12 cellular contexts compared by ENCODE assay signal in genomic region chr6:13859871-13860555, GRCh38. TPM values are rescaled to one million over a fixed set of nuclear protein-coding genes. Genes with fewer than 3 reads are reported as not detected.
DNase-seq lines count a peak whose midpoint lies in the region; TF ChIP-seq lines count a peak whose summit lies in the region.
"Had no signal": no experiment of that assay in that cellular context is flagged by ENCODE, and none has a peak within 500 bp of the region (broad histone marks: within the 10 kb centered on the region; RNA-seq: fewer than 3 reads in every experiment).

No MANE protein-coding gene starts in this region.

- H3K4me1 Mint-ChIP-seq in immature natural killer cell = no peaks in the 10 kb centered on the region

- H4K20me1 ChIP-seq in PC-9 (ENCODE audit: insufficient read depth) = no peaks in the 10 kb centered on the region

- H3K27me3 ChIP-seq in brain microvascular endothelial cell (replicated peaks) (no peaks in the 10 kb centered on the region), iPS-15b (ENCODE audit: control insufficient read depth, insufficient read depth, low read length) (peaks cover 5% of the 10 kb centered on the region), PC-9 (ENCODE audit: insufficient read depth, low read depth) (no peaks in the 10 kb centered on the region)
- H3K27me3 ChIP-seq: ovary had no signal

- H3K27ac ChIP-seq in brain microvascular endothelial cell (no peak overlapping the region), skin epidermis (no peak overlapping the region), PC-9 (no peak overlapping the region)
- H3K27ac ChIP-seq: ovary had no signal

- peaks cover 0 to 6% (median 2%) of the 10 kb centered on the region in 6 donors for H3K9me3 Mint-ChIP-seq in immature natural killer cell

- intact Hi-C loops in PC-9 (cut with micrococcal nuclease; ENCODE audit: unreplicated experiment) = no loop called here

- no peak overlapping the region for H2AFZ ChIP-seq in PC-9

- H3K4me1 ChIP-seq in iPS-15b (ENCODE audit: control insufficient read depth, insufficient read depth, low read length) (no peaks in the 10 kb centered on the region), PC-9 (replicated peaks; ENCODE audit: insufficient read depth) (peaks cover 19% of the 10 kb centered on the region)

- no peak overlapping the region for H3K4me2 ChIP-seq in PC-9

- no peaks in the 10 kb centered on the region for H3K9me2 ChIP-seq in PC-9 (ENCODE audit: insufficient read depth)

- H3K9ac ChIP-seq in iPS-15b (ENCODE audit: low read depth, low read length) = no peak overlapping the region

- H3K4me3 Mint-ChIP-seq in immature natural killer cell = peak overlapping the region in 2 of 5 donors; percentile 13 to 27

- BruUV-seq in PC-9 (replicated peaks; lab: Mats Ljungman, UMichigan) = no TSS peak

- no peaks in the 10 kb centered on the region for H3K36me3 ChIP-seq in brain microvascular endothelial cell (replicated peaks)
- H3K36me3 ChIP-seq in iPS-15b (ENCODE audit: control insufficient read depth, insufficient read depth, low read length) = no peaks in the 10 kb centered on the region
- no peaks in the 10 kb centered on the region for H3K36me3 ChIP-seq in PC-9 (ENCODE audit: low read depth)
- H3K36me3 ChIP-seq: ovary had no signal

- H3K36me3 Mint-ChIP-seq in immature natural killer cell = no peaks in the 10 kb centered on the region

- H3K4me3 ChIP-seq in brain microvascular endothelial cell (ENCODE audit: low read depth, low read length) (peak overlapping the region; percentile 48), iPS-15b (ENCODE audit: low read depth, low read length) (peak overlapping the region; percentile 57), skin epidermis (peak overlapping the region in 6 of 7 experiments; percentile 7 to 38 (median 26)), PC-9 (no peak overlapping the region)
- H3K4me3 ChIP-seq: ovary had no signal

- DNase-seq in NCI-H69 (lab: John Stamatoyannopoulos, UW) = peak; percentile 36
- DNase-seq in brain microvascular endothelial cell = no peak
- no peak for DNase-seq in NK-92 (lab: John Stamatoyannopoulos, UW; ENCODE audit: unreplicated experiment)
- no peak for DNase-seq in immature natural killer cell
- no peak for DNase-seq in PC-9
- no peak for DNase-seq in NCI-H82 treated with DMSO at 0.1 percent for 48 hours (lab: John Stamatoyannopoulos, UW; ENCODE audit: unreplicated experiment)
- DNase-seq: activated naive CD4-positive, alpha-beta T cell; DMS79 treated with DMSO at 0.1 percent for 48 hours; NCI-H345; ovary had no signal

- peaks cover 7 to 36% (median 19%) of the 10 kb centered on the region in 3 donors for H3K27me3 Mint-ChIP-seq in immature natural killer cell (ENCODE audit: low read depth in 3 of 3)

- peaks cover 16% of the 10 kb centered on the region; the same call in 1 of the 2 replicates for H3F3A ChIP-seq in PC-9 (ENCODE audit: insufficient read depth, low read depth)

- in situ Hi-C loops in brain microvascular endothelial cell (cut with HindIII; ENCODE audit: low pct_ligation_motif_present, low sequenced_read_pairs) = no loop called here

- CTCF ChIA-PET in PC-9 (lab: Charles Lee) = interaction anchor here (0.5 kb wide), 1 partner anchor 86 kb away, joined by 14 read pairs; no protein-coding TSS in a partner anchor

- POLR2A ChIA-PET in PC-9 (lab: Charles Lee; ENCODE audit: unreplicated experiment) = no interaction called here

- H3K79me2 ChIP-seq in PC-9 (ENCODE audit: low read depth) = no peaks in the 10 kb centered on the region

- H3K27ac Mint-ChIP-seq in immature natural killer cell = no peak overlapping the region

- no peak for TF ChIP-seq CTCF in brain microvascular endothelial cell (IDR thresholded peaks at IDR 0.05; ENCODE audit: low read depth, low read length, missing control alignments)
- TF ChIP-seq CTCF in PC-9 (conservative IDR thresholded peaks at IDR 0.05) = no peak

- H3K9me3 ChIP-seq in iPS-15b (ENCODE audit: control insufficient read depth, insufficient read depth, low read length) (no peaks in the 10 kb centered on the region), PC-9 (ENCODE audit: insufficient read depth, low read depth) (no peaks in the 10 kb centered on the region)
- H3K9me3 ChIP-seq: ovary had no signal

RNA-seq across cellular contexts. Expression of gene MCUR1, which starts 45.7 kb away (rescaled TPM):
- polyA plus RNA-seq in immature natural killer cell = 10 to 100 TPM in 1 of 3 donors, 1 to 10 TPM in 2; 7.2 to 13.2 (median 9.7) TPM
- total RNA-seq in PC-9 (2021) = 38.8 and 45.9 TPM in 2 replicates
